Comparison of ENCODE assay signal across 33 cellular contexts in the genomic region with DNA sequence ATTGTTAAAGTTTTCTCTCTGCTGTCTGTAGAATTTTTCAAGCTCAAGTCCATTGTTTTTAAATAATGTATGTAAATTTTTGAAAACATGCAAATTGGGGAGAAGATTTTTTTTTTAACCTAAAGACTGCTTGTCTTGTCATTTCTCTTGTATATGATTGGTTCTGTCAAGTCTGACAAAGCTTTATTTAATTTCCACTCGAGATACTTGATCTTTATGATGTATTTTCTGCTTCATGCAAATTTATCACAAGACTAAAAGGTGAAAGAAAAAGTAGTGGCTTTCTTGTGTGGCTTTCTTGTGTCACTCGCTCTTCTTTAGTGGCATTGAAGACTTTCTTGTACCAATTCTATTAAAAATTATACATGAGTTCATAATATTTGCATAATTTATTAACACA.
"Had no signal": no experiment of that assay in that cellular context is flagged by ENCODE, and none has a peak within 500 bp of the region (broad histone marks: within the 10 kb centered on the region; RNA-seq: fewer than 3 reads in every experiment).

No MANE protein-coding gene starts in this region.

- DNase-seq: activated CD4-positive, alpha-beta T cell treated with anti-CD3 and anti-CD28 coated beads, Interleukin-2, amount 10 ng/mL, durations not matched to agents 24 days and 14 days; activated CD4-positive, alpha-beta T cell treated with anti-CD3 and anti-CD28 coated beads, Interleukin-2, amount 50 U/mL, for 4 hours; activated CD8-positive, alpha-beta T cell treated with anti-CD3 and anti-CD28 coated beads for 36 hours; activated gamma-delta T cell; activated naive CD4-positive, alpha-beta T cell treated with Interleukin-2 at 50 U/mL for 16 hours; activated naive CD8-positive, alpha-beta T cell treated with anti-CD3 and anti-CD28 coated beads, Interleukin-2, amount 10 ng/mL, durations not matched to agents 7 days and 5 days; activated T-cell treated with anti-CD3 and anti-CD28 coated beads, Interleukin-2, amount 50 U/mL, for 1 hour; amygdala; KG1; MM.1S; MV-4-11; NCI-H1092; NCI-H1417 treated with DMSO at 0.1 percent for 48 hours; NCI-H187 treated with DMSO at 0.1 percent for 48 hours; NCI-H2081; NCI-H2171 treated with DMSO at 0.1 percent for 48 hours; NCI-H2227 treated with DMSO at 0.1 percent for 48 hours; NCI-H446; NCI-H524; NCI-H748 treated with DMSO at 0.1 percent for 48 hours; NK-92 treated with Interleukin-12 subunit alpha and Interleukin-12 subunit beta, amount 100 ng/mL, for 24 hours; PC-3; Peyer's patch; RPMI8226; SHP77 treated with DMSO at 0.1 percent for 48 hours; SK-N-SH had no signal

- H3K4me2 ChIP-seq: SK-N-SH had no signal

- H3K27me3 Mint-ChIP-seq: activated CD4-positive, alpha-beta T cell treated with anti-CD3 and anti-CD28 coated beads, Interleukin-2, amount 10 ng/mL, durations not matched to agents 24 days and 14 days; activated naive CD4-positive, alpha-beta T cell treated with anti-CD3 and anti-CD28 coated beads, Interleukin-2, amount 50 U/mL, for 24 hours had no signal

- H3K4me1 Mint-ChIP-seq: activated CD4-positive, alpha-beta T cell treated with anti-CD3 and anti-CD28 coated beads, Interleukin-2, amount 10 ng/mL, durations not matched to agents 24 days and 14 days; activated naive CD4-positive, alpha-beta T cell treated with anti-CD3 and anti-CD28 coated beads, Interleukin-2, amount 50 U/mL, for 24 hours; activated naive CD8-positive, alpha-beta T cell treated with anti-CD3 and anti-CD28 coated beads, Interleukin-2, amount 10 ng/mL, durations not matched to agents 7 days and 5 days had no signal

- H3K4me1 ChIP-seq: ascending aorta, breast epithelium, Peyer's patch had no signal

- H3K27me3 ChIP-seq: ascending aorta, breast epithelium, Peyer's patch, SJSA1 had no signal

- H3K36me3 Mint-ChIP-seq: activated naive CD4-positive, alpha-beta T cell treated with anti-CD3 and anti-CD28 coated beads, Interleukin-2, amount 50 U/mL, for 24 hours; activated naive CD8-positive, alpha-beta T cell treated with anti-CD3 and anti-CD28 coated beads, Interleukin-2, amount 10 ng/mL, durations not matched to agents 7 days and 5 days had no signal

- H3K9me3 Mint-ChIP-seq: activated CD4-positive, alpha-beta T cell treated with anti-CD3 and anti-CD28 coated beads, Interleukin-2, amount 10 ng/mL, durations not matched to agents 24 days and 14 days; activated CD8-positive, alpha-beta T cell treated with anti-CD3 and anti-CD28 coated beads for 36 hours; activated naive CD4-positive, alpha-beta T cell treated with anti-CD3 and anti-CD28 coated beads, Interleukin-2, amount 50 U/mL, for 24 hours; activated naive CD8-positive, alpha-beta T cell treated with anti-CD3 and anti-CD28 coated beads, Interleukin-2, amount 10 ng/mL, durations not matched to agents 7 days and 5 days; activated T-helper 2 cell treated with anti-CD3 and anti-CD28 coated beads, Interferon-gamma antibody, Interleukin-2, Interleukin-4, amounts not matched to agents 10 μg/mL and 5 μg/mL and 100 μg/mL, durations not matched to agents 14 hours and 24 hours and 36 hours; T-helper 1 cell treated with Interleukin-12 subunit alpha and Interleukin-12 subunit beta and Interleukin-4 antibody, amounts not matched to agents 30 μg/mL and 1 μg/mL, for 36 hours; T-helper 2 cell treated with Interferon-gamma antibody and Interleukin-4, amounts not matched to agents 5 μg/mL and 100 μg/mL, for 36 hours had no signal

- ATAC-seq: activated CD8-positive, alpha-beta T cell treated with anti-CD3 and anti-CD28 coated beads for 36 hours; PC-3 had no signal

- H3K9me3 ChIP-seq: ascending aorta, breast epithelium, Peyer's patch, SJSA1, SK-N-SH had no signal

- H3K4me3 Mint-ChIP-seq: activated CD4-positive, alpha-beta T cell treated with anti-CD3 and anti-CD28 coated beads, Interleukin-2, amount 10 ng/mL, durations not matched to agents 24 days and 14 days; activated CD8-positive, alpha-beta T cell treated with anti-CD3 and anti-CD28 coated beads for 36 hours; activated naive CD4-positive, alpha-beta T cell treated with anti-CD3 and anti-CD28 coated beads, Interleukin-2, amount 50 U/mL, for 24 hours; activated naive CD8-positive, alpha-beta T cell treated with anti-CD3 and anti-CD28 coated beads, Interleukin-2, amount 10 ng/mL, durations not matched to agents 7 days and 5 days; T-helper 1 cell treated with Interleukin-12 subunit alpha and Interleukin-12 subunit beta and Interleukin-4 antibody, amounts not matched to agents 30 μg/mL and 1 μg/mL, for 36 hours; T-helper 2 cell treated with Interferon-gamma antibody and Interleukin-4, amounts not matched to agents 5 μg/mL and 100 μg/mL, for 36 hours had no signal

- H3K27ac ChIP-seq: ascending aorta, breast epithelium, Peyer's patch, SJSA1 had no signal

- H3K4me3 ChIP-seq: ascending aorta, breast epithelium, Peyer's patch, SJSA1 had no signal

- H3K27ac Mint-ChIP-seq: activated CD4-positive, alpha-beta T cell treated with anti-CD3 and anti-CD28 coated beads, Interleukin-2, amount 10 ng/mL, durations not matched to agents 24 days and 14 days; activated CD8-positive, alpha-beta T cell treated with anti-CD3 and anti-CD28 coated beads for 36 hours; activated naive CD4-positive, alpha-beta T cell treated with anti-CD3 and anti-CD28 coated beads, Interleukin-2, amount 50 U/mL, for 24 hours; activated naive CD8-positive, alpha-beta T cell treated with anti-CD3 and anti-CD28 coated beads, Interleukin-2, amount 10 ng/mL, durations not matched to agents 7 days and 5 days; activated T-helper 2 cell treated with anti-CD3 and anti-CD28 coated beads, Interferon-gamma antibody, Interleukin-2, Interleukin-4, amounts not matched to agents 10 μg/mL and 5 μg/mL and 100 μg/mL, durations not matched to agents 14 hours and 24 hours and 36 hours; T-helper 1 cell treated with Interleukin-12 subunit alpha and Interleukin-12 subunit beta and Interleukin-4 antibody, amounts not matched to agents 30 μg/mL and 1 μg/mL, for 36 hours; T-helper 2 cell treated with Interferon-gamma antibody and Interleukin-4, amounts not matched to agents 5 μg/mL and 100 μg/mL, for 36 hours had no signal

- H3K36me3 ChIP-seq: ascending aorta, breast epithelium, Peyer's patch, SJSA1 had no signal

- H3K9ac ChIP-seq: SK-N-SH had no signal
